Comparison of ENCODE assay signal across 16 cellular contexts in genomic region chr1:235302143-235302542, GRCh38. TPM values are rescaled to one million over a fixed set of nuclear protein-coding genes. Genes with fewer than 3 reads are reported as not detected.
DNase-seq lines count a peak whose midpoint lies in the region; ATAC-seq and TF ChIP-seq lines count a peak whose summit lies in the region.
"Had no signal": no experiment of that assay in that cellular context is flagged by ENCODE, and none has a peak within 500 bp of the region (broad histone marks: within the 10 kb centered on the region; RNA-seq: fewer than 3 reads in every experiment).

No MANE protein-coding gene starts in this region.

- H3K79me1 ChIP-seq in mesenchymal stem cell (replicated peaks; ENCODE audit: low read length, poor library complexity, severe bottlenecking) = no peaks in the 10 kb centered on the region

- H2BK15ac ChIP-seq in mesenchymal stem cell (ENCODE audit: low read depth, poor library complexity, severe bottlenecking) = no peak overlapping the region

- no peak overlapping the region for H2BK5ac ChIP-seq in mesenchymal stem cell (ENCODE audit: low read depth, low read length, poor library complexity, severe bottlenecking)

- H3K9me3 ChIP-seq in T-helper 17 cell (ENCODE audit: control insufficient read depth, low read length, poor library complexity, severe bottlenecking) = no peaks in the 10 kb centered on the region
- no peaks in the 10 kb centered on the region for H3K9me3 ChIP-seq in mesenchymal stem cell (ENCODE audit: control insufficient read depth, low read length)
- H3K9me3 ChIP-seq: A549, BE2C had no signal

- no peak overlapping the region for H2BK12ac ChIP-seq in mesenchymal stem cell (ENCODE audit: low read length in 2 of 2)

- no peak overlapping the region for H3K18ac ChIP-seq in mesenchymal stem cell (ENCODE audit: low read depth in 1 of 2, low read length in 2 of 2)

- H2BK120ac ChIP-seq in mesenchymal stem cell (ENCODE audit: low read depth, low read length) = no peak overlapping the region

- H3K4me1 ChIP-seq in mesenchymal stem cell (ENCODE audit: control insufficient read depth, insufficient read depth, low read depth, low read length) = peaks cover 8% of the 10 kb centered on the region

- no peak overlapping the region for H3K14ac ChIP-seq in mesenchymal stem cell (ENCODE audit: low read length in 2 of 2)

- peak overlapping the region; percentile 46 to 65 for H3K27ac Mint-ChIP-seq in stimulated activated naive CD8-positive, alpha-beta T cell treated with anti-CD3 and anti-CD28 coated beads, Interleukin-15, amount 100 ng/mL, for 72 hours
- H3K27ac Mint-ChIP-seq in T-helper 17 cell (peak overlapping the region; percentile 99), mesothelial cell of epicardium (no peak overlapping the region)
- peak overlapping the region; percentile 88 for H3K27ac Mint-ChIP-seq in central memory CD8-positive, alpha-beta T cell (ENCODE audit: low read depth)

- H2AFZ ChIP-seq in mesenchymal stem cell (ENCODE audit: low read depth, low read length) = no peak overlapping the region

- no peak overlapping the region for H3K4me3 ChIP-seq in mesenchymal stem cell (ENCODE audit: insufficient read depth in 1 of 2, low read depth in 1 of 2, low read length in 2 of 2)
- H3K4me3 ChIP-seq: A549 had no signal

- no peak overlapping the region for H4K8ac ChIP-seq in mesenchymal stem cell (ENCODE audit: low read length)

- H2AK5ac ChIP-seq in mesenchymal stem cell (ENCODE audit: low read length, severe bottlenecking) = no peak overlapping the region

- no peak overlapping the region for H3K23ac ChIP-seq in mesenchymal stem cell (ENCODE audit: low read length in 2 of 2)

- no peaks in the 10 kb centered on the region for H3K9me3 Mint-ChIP-seq in stimulated activated naive CD8-positive, alpha-beta T cell treated with anti-CD3 and anti-CD28 coated beads, Interleukin-15, amount 100 ng/mL, for 72 hours
- H3K9me3 Mint-ChIP-seq in central memory CD8-positive, alpha-beta T cell = no peaks in the 10 kb centered on the region
- peaks cover 10% of the 10 kb centered on the region for H3K9me3 Mint-ChIP-seq in mesothelial cell of epicardium
- H3K9me3 Mint-ChIP-seq: CD8-positive, alpha-beta T cell; IgD-negative memory B cell had no signal

- no peak overlapping the region for H3K9ac ChIP-seq in mesenchymal stem cell (ENCODE audit: low read length)

- peaks cover 0 to 3% of the 10 kb centered on the region in 2 experiments for H3K36me3 ChIP-seq in mesenchymal stem cell (ENCODE audit: control insufficient read depth in 1 of 2, insufficient read depth in 2 of 2, low read depth in 1 of 2, low read length in 2 of 2)
- H3K36me3 ChIP-seq: BE2C had no signal

- H3K36me3 Mint-ChIP-seq in T-helper 17 cell (ENCODE audit: low read depth) (no peaks in the 10 kb centered on the region), mesothelial cell of epicardium (peaks cover 11% of the 10 kb centered on the region)
- peaks cover 20% of the 10 kb centered on the region for H3K36me3 Mint-ChIP-seq in central memory CD8-positive, alpha-beta T cell (ENCODE audit: insufficient read depth)
- H3K36me3 Mint-ChIP-seq: IgD-negative memory B cell had no signal

- TF ChIP-seq CTCF in mesothelial cell of epicardium (IDR thresholded peaks at IDR 0.05; ENCODE audit: unreplicated experiment) = no peak

- no peak overlapping the region for H3K27ac ChIP-seq in mesenchymal stem cell (ENCODE audit: low read length, poor library complexity, severe bottlenecking)
- H3K27ac ChIP-seq: A549, C4-2B had no signal

- no peak overlapping the region for H3K4me2 ChIP-seq in mesenchymal stem cell (ENCODE audit: low read length, poor library complexity, severe bottlenecking)
- H3K4me2 ChIP-seq: A549 had no signal

- DNase-seq in stimulated activated naive CD8-positive, alpha-beta T cell treated with anti-CD3 and anti-CD28 coated beads, Interleukin-15, amount 100 ng/mL, for 72 hours = no peak
- no peak for DNase-seq in stimulated activated naive CD8-positive, alpha-beta T cell treated with anti-CD3 and anti-CD28 coated beads, Interleukin-15, Interleukin-2, amounts not matched to agents 100 U/mL and 50 U/mL, for 24 hours
- DNase-seq in T-helper 17 cell (no peak), cerebellar cortex (ENCODE audit: low spot score) (no peak), mesenchymal stem cell (no peak), mesothelial cell of epicardium (ENCODE audit: low spot score in 2 of 2, unreplicated experiment in 2 of 2) (no peak)
- no peak for DNase-seq in central memory CD8-positive, alpha-beta T cell (ENCODE audit: low spot score in 2 of 2)
- DNase-seq: BE2C; CD8-positive, alpha-beta T cell; DMS153; DMS79 treated with DMSO at 0.1 percent for 48 hours; EL had no signal

- ATAC-seq in stimulated activated naive CD8-positive, alpha-beta T cell treated with anti-CD3 and anti-CD28 coated beads, Interleukin-15, amount 100 ng/mL, for 72 hours = no peak
- no peak for ATAC-seq in stimulated activated naive CD8-positive, alpha-beta T cell treated with anti-CD3 and anti-CD28 coated beads, Interleukin-15, Interleukin-2, amounts not matched to agents 100 U/mL and 50 U/mL, for 24 hours
- ATAC-seq in T-helper 17 cell = no peak
- no peak for ATAC-seq in central memory CD8-positive, alpha-beta T cell (replicated peaks; ENCODE audit: extremely low read depth, poor library complexity, severe bottlenecking)
- ATAC-seq: A549; CD8-positive, alpha-beta T cell; HCT116 had no signal

- no CpG with 5 or more reads among the region's 1 CpG for WGBS in mesenchymal stem cell

- no peaks in the 10 kb centered on the region for H3K27me3 ChIP-seq in mesenchymal stem cell (ENCODE audit: control insufficient read depth in 1 of 2, insufficient read depth in 1 of 2, low read length in 2 of 2)
- H3K27me3 ChIP-seq: BE2C had no signal

- no peak overlapping the region for H4K91ac ChIP-seq in mesenchymal stem cell (ENCODE audit: low read length)

- no peak overlapping the region for H3K4ac ChIP-seq in mesenchymal stem cell (ENCODE audit: low read depth in 1 of 2, low read length in 2 of 2)

- peaks cover 79% of the 10 kb centered on the region for H3K4me1 Mint-ChIP-seq in stimulated activated naive CD8-positive, alpha-beta T cell treated with anti-CD3 and anti-CD28 coated beads, Interleukin-15, amount 100 ng/mL, for 72 hours
- H3K4me1 Mint-ChIP-seq in T-helper 17 cell = peaks cover 57% of the 10 kb centered on the region
- H3K4me1 Mint-ChIP-seq in central memory CD8-positive, alpha-beta T cell = peaks cover 48% of the 10 kb centered on the region
- peaks cover 21% of the 10 kb centered on the region for H3K4me1 Mint-ChIP-seq in mesothelial cell of epicardium

- no peaks in the 10 kb centered on the region for H3K27me3 Mint-ChIP-seq in stimulated activated naive CD8-positive, alpha-beta T cell treated with anti-CD3 and anti-CD28 coated beads, Interleukin-15, amount 100 ng/mL, for 72 hours
- H3K27me3 Mint-ChIP-seq in T-helper 17 cell (no peaks in the 10 kb centered on the region), mesothelial cell of epicardium (ENCODE audit: low read depth) (no peaks in the 10 kb centered on the region)
- H3K27me3 Mint-ChIP-seq in central memory CD8-positive, alpha-beta T cell = no peaks in the 10 kb centered on the region
- H3K27me3 Mint-ChIP-seq: IgD-negative memory B cell had no signal

- H3K4me3 Mint-ChIP-seq in stimulated activated naive CD8-positive, alpha-beta T cell treated with anti-CD3 and anti-CD28 coated beads, Interleukin-15, amount 100 ng/mL, for 72 hours = no peak overlapping the region
- peak overlapping the region; percentile 12 for H3K4me3 Mint-ChIP-seq in T-helper 17 cell
- peak overlapping the region; percentile 29 for H3K4me3 Mint-ChIP-seq in central memory CD8-positive, alpha-beta T cell
- H3K4me3 Mint-ChIP-seq in mesothelial cell of epicardium = no peak overlapping the region
- H3K4me3 Mint-ChIP-seq: CD8-positive, alpha-beta T cell had no signal

RNA-seq across cellular contexts. Expression of gene ARID4B, which starts 25.8 kb away (rescaled TPM):
- total RNA-seq in T-helper 17 cell (100 to 1,000 TPM; 163 to 182 TPM), mesothelial cell of epicardium (68.3 to 71.5 TPM (median 68.7 TPM) in 3 replicates)
- polyA plus RNA-seq in mesenchymal stem cell (2013, experiment 1 of 2) = 20.7 TPM
- polyA plus RNA-seq in mesenchymal stem cell (2013, experiment 2 of 2) = 21.1 TPM

RNA-seq across cellular contexts. Expression of gene GGPS1, which starts 26.2 kb away (rescaled TPM):
- total RNA-seq in T-helper 17 cell (10 to 100 TPM; 28.0 to 28.2 TPM), mesothelial cell of epicardium (25.9 to 37.8 TPM (median 30.2 TPM) in 3 replicates)
- polyA plus RNA-seq in mesenchymal stem cell (2013, experiment 1 of 2) = 35.1 TPM
- polyA plus RNA-seq in mesenchymal stem cell (2013, experiment 2 of 2) = 36.4 TPM

Comparison
In these comparisons a context has a peak if more than half of its experiments do, and no peak if none do; other contexts are left out.
1. H3K4me3 Mint-ChIP-seq: peak in T-helper 17 cell (single experiment) and central memory CD8-positive, alpha-beta T cell (single experiment); none in stimulated activated naive CD8-positive, alpha-beta T cell treated with anti-CD3 and anti-CD28 coated beads, Interleukin-15, amount 100 ng/mL, for 72 hours (0 of 2) and mesothelial cell of epicardium (single experiment).